Comparison of ENCODE assay signal across 9 cellular contexts in genomic region chr20:59835448-59836395, GRCh38.
DNase-seq lines count a peak whose midpoint lies in the region; ATAC-seq and TF ChIP-seq lines count a peak whose summit lies in the region.
"Had no signal": no experiment of that assay in that cellular context is flagged by ENCODE, and none has a peak within 500 bp of the region (broad histone marks: within the 10 kb centered on the region; RNA-seq: fewer than 3 reads in every experiment).

No MANE protein-coding gene starts in this region.

- H3K27me3 ChIP-seq in brain microvascular endothelial cell (replicated peaks) = no peaks in the 10 kb centered on the region
- H3K27me3 ChIP-seq in thyroid gland = no peaks in the 10 kb centered on the region

- TF ChIP-seq CTCF in brain microvascular endothelial cell (IDR thresholded peaks at IDR 0.05; ENCODE audit: low read depth, low read length, missing control alignments) (no peak), thyroid gland (IDR thresholded peaks at IDR 0.05) (no peak)

- H3K9me3 ChIP-seq in thyroid gland = no peaks in the 10 kb centered on the region

- peak in 1 of 2 donors; percentile 30 for TF ChIP-seq POLR2A in thyroid gland (IDR thresholded peaks at IDR 0.05)

- ATAC-seq in GM18519 (IDR thresholded peaks at IDR 0.05; ENCODE audit: low FRiP score, unreplicated experiment) = no peak
- ATAC-seq in GM18867 (IDR thresholded peaks at IDR 0.05; ENCODE audit: unreplicated experiment) = no peak

- H3K4me1 ChIP-seq in thyroid gland = peaks cover 19 to 20% of the 10 kb centered on the region in 2 donors

- peak; percentile 58 for DNase-seq in AG08395 (ENCODE audit: low spot score)
- DNase-seq in NCI-H1417 treated with DMSO at 0.1 percent for 48 hours (lab: John Stamatoyannopoulos, UW) = peak; percentile 24
- DNase-seq in brain microvascular endothelial cell = peak; percentile 38
- peak; percentile 45 for DNase-seq in kidney glomerular epithelial cell (lab: John Stamatoyannopoulos, UW)
- DNase-seq in thyroid gland = peak; percentile 67 to 68
- DNase-seq in activated CD4-positive, alpha-beta T cell treated with anti-CD3 and anti-CD28 coated beads for 48 hours = no peak

- H3K27ac ChIP-seq in brain microvascular endothelial cell = no peak overlapping the region
- H3K27ac ChIP-seq in thyroid gland = no peak overlapping the region
- H3K27ac ChIP-seq: C4-2B had no signal

- intact Hi-C loops in thyroid gland (cut with DNase I) = no loop called here

- WGBS in thyroid gland, 2 donors = 7 to 14% methylated on average over 5 to 15 of the region's 16 CpGs

- no peaks in the 10 kb centered on the region for H3K36me3 ChIP-seq in brain microvascular endothelial cell (replicated peaks)
- no peaks in the 10 kb centered on the region for H3K36me3 ChIP-seq in thyroid gland

- in situ Hi-C loops in brain microvascular endothelial cell (cut with HindIII; ENCODE audit: low pct_ligation_motif_present, low sequenced_read_pairs) = no loop called here

- no peak overlapping the region for H3K4me3 ChIP-seq in brain microvascular endothelial cell (ENCODE audit: low read depth, low read length)
- H3K4me3 ChIP-seq in thyroid gland (replicated peaks in 1 of 3) = no peak overlapping the region
